9 cellular contexts compared by ENCODE assay signal in the genomic region with DNA sequence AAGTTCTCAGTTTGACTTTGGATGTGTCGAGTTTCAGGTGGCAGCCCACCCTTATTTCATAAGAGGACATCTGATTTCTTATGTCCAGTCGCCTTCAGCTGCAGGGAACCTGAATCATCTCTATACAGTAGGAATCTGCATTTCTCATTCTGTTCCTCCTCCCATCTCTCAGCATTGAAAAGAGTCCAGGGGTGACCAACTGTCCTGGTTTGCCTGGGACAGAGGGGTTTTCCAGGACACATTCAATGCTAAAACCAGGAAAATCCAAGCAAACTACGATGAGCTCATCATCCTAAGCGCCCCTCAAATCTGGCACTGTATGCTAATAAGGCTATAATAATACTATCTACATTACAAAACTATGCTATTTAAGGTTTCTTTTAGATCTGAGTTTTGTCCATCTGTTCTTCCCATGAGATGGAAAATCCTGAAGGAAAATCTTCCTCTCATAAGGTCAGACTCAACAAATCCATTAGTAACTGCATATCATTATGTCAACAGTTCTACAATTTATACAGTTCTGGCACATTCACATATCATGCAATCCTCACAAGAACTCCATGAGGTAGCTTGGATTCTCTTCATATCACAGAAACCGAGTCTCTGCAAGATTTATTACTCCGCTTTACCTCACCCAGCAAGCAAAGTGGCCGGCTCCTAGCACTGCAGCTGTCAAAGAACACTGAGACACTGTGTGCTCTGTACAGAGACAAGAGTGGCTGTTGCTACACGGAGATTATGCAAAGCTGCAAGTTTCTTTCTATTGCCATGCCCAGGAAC. TPM values are rescaled to one million over a fixed set of nuclear protein-coding genes. Genes with fewer than 3 reads are reported as not detected.
DNase-seq lines count a peak whose midpoint lies in the region; ATAC-seq and TF ChIP-seq lines count a peak whose summit lies in the region.
"Had no signal": no experiment of that assay in that cellular context is flagged by ENCODE, and none has a peak within 500 bp of the region (broad histone marks: within the 10 kb centered on the region; RNA-seq: fewer than 3 reads in every experiment).

No MANE protein-coding gene starts in this region.

- DNase-seq in LNCaP clone FGC (ENCODE audit: low read depth) (no peak), RPMI7951 (ENCODE audit: low read depth) (peak; percentile 10), left cardiac atrium (peak; percentile 35), amniotic stem cell (lab: John Stamatoyannopoulos, UW) (no peak)
- DNase-seq in effector memory CD8-positive, alpha-beta T cell, result no peak
- DNase-seq in central memory CD4-positive, alpha-beta T cell, result no peak
- DNase-seq: activated CD4-positive, alpha-beta T cell treated with anti-CD3 and anti-CD28 coated beads, Interleukin-2, amount 10 ng/mL, durations not matched to agents 24 days and 14 days had no signal

- intact Hi-C loops in left cardiac atrium (cut with DNase I), result loop anchor here in 1 of 2 donors (5.0 kb wide), 2 partner anchors 49 to 316 kb away; a partner anchor contains a TSS

- no peak overlapping the region for H3K4me3 Mint-ChIP-seq in effector memory CD8-positive, alpha-beta T cell
- H3K4me3 Mint-ChIP-seq: activated CD4-positive, alpha-beta T cell treated with anti-CD3 and anti-CD28 coated beads, Interleukin-2, amount 10 ng/mL, durations not matched to agents 24 days and 14 days had no signal

- H3K36me3 Mint-ChIP-seq in effector memory CD8-positive, alpha-beta T cell (ENCODE audit: insufficient read depth), result no peaks in the 10 kb centered on the region

- H3K9me3 Mint-ChIP-seq in effector memory CD8-positive, alpha-beta T cell, result no peaks in the 10 kb centered on the region
- H3K9me3 Mint-ChIP-seq: activated CD4-positive, alpha-beta T cell treated with anti-CD3 and anti-CD28 coated beads, Interleukin-2, amount 10 ng/mL, durations not matched to agents 24 days and 14 days had no signal

- H3K4me1 ChIP-seq in rectal smooth muscle tissue (ENCODE audit: control insufficient read depth, insufficient read depth, low read length), result peaks cover 22% of the 10 kb centered on the region

- no peaks in the 10 kb centered on the region for H3K27me3 Mint-ChIP-seq in effector memory CD8-positive, alpha-beta T cell
- H3K27me3 Mint-ChIP-seq: activated CD4-positive, alpha-beta T cell treated with anti-CD3 and anti-CD28 coated beads, Interleukin-2, amount 10 ng/mL, durations not matched to agents 24 days and 14 days had no signal

- no peak overlapping the region for H3K9ac ChIP-seq in rectal smooth muscle tissue (ENCODE audit: low read length)

- H3K27ac Mint-ChIP-seq in effector memory CD8-positive, alpha-beta T cell, result no peak overlapping the region
- H3K27ac Mint-ChIP-seq: activated CD4-positive, alpha-beta T cell treated with anti-CD3 and anti-CD28 coated beads, Interleukin-2, amount 10 ng/mL, durations not matched to agents 24 days and 14 days had no signal

- ATAC-seq in left cardiac atrium (peak in 1 of 2 donors; percentile 4), HG02623 (IDR thresholded peaks at IDR 0.05; ENCODE audit: unreplicated experiment) (no peak)
- ATAC-seq in effector memory CD8-positive, alpha-beta T cell (replicated peaks), result no peak

- H3K4me3 ChIP-seq in LNCaP clone FGC (ENCODE audit: low read depth, low read length) (peak overlapping the region; percentile 68), rectal smooth muscle tissue (ENCODE audit: low read length) (peak overlapping the region; percentile 89)

- peaks cover 0 to 6% of the 10 kb centered on the region in 2 donors for H3K4me1 Mint-ChIP-seq in effector memory CD8-positive, alpha-beta T cell (ENCODE audit: low read depth in 2 of 2)

- no peaks in the 10 kb centered on the region for H3K27me3 ChIP-seq in rectal smooth muscle tissue (ENCODE audit: control insufficient read depth, insufficient read depth, low read length)

- no peaks in the 10 kb centered on the region for H3K36me3 ChIP-seq in rectal smooth muscle tissue (ENCODE audit: control insufficient read depth, insufficient read depth, low read length)

- H3K27ac ChIP-seq in rectal smooth muscle tissue (ENCODE audit: low read depth, low read length), result peak overlapping the region; percentile 100

- TF ChIP-seq CTCF in LNCaP clone FGC (IDR thresholded peaks at IDR 0.05; ENCODE audit: control insufficient read depth, extremely low read depth, insufficient read depth), result no peak

RNA-seq across cellular contexts. Expression of a gene that starts 15.6 kb away (rescaled TPM):
- total RNA-seq in RPMI7951 (2014; rRNA removed; shearing (Covaris generic)), result 269 and 327 TPM in 2 replicates
- 100 to 1,000 TPM; 428 to 511 TPM for total RNA-seq in left cardiac atrium

RNA-seq across cellular contexts. Expression of a gene that starts 49.5 kb away (rescaled TPM):
- total RNA-seq in RPMI7951 (2014; rRNA removed; shearing (Covaris generic)), result 5.0 and 5.2 TPM in 2 replicates
- total RNA-seq in left cardiac atrium, result 10 to 100 TPM; 12.0 to 13.1 TPM

Comparison
In these comparisons a context has a peak if more than half of its experiments do, and no peak if none do; other contexts are left out.
1. DNase-seq: peak in RPMI7951 (single experiment) and left cardiac atrium (single experiment); none in LNCaP clone FGC (single experiment), effector memory CD8-positive, alpha-beta T cell (0 of 3), central memory CD4-positive, alpha-beta T cell (single experiment) and amniotic stem cell (single experiment).